Comparison of ENCODE assay signal across 8 cellular contexts in genomic region chr1:70353641-70354331, GRCh38. TPM values are rescaled to one million over a fixed set of nuclear protein-coding genes. Genes with fewer than 3 reads are reported as not detected.
DNase-seq lines count a peak whose midpoint lies in the region; ATAC-seq and TF ChIP-seq lines count a peak whose summit lies in the region.

No MANE protein-coding gene starts in this region.

- H3K4me1 ChIP-seq in Caco-2 (0 out of 2 replicates have a peak, but pooled peaks cover 8% of the 10 kb centered on the region), SK-N-SH (ENCODE audit: control insufficient read depth in 1 of 2, insufficient read depth in 2 of 2, low read depth in 1 of 2, low read length in 1 of 2) (peaks cover 3 to 8% of the 10 kb centered on the region in 2 experiments; a peak in 3 of 4 replicates), liver (ENCODE audit: control insufficient read depth in 4 of 4, insufficient read depth in 4 of 4, low read length in 3 of 4) (peaks cover 0 to 12% (median 8%) of the 10 kb centered on the region in 4 donors)

- DNase-seq in Caco-2 (no peak), SK-N-SH (no peak), caudate nucleus (lab: John Stamatoyannopoulos, UW) (peak in 34 of 61 donors; percentile 9 to 81 (median 53)), NCI-H446 treated with DMSO at 0.1 percent for 48 hours (lab: John Stamatoyannopoulos, UW) (no peak)
- peak; percentile 7 for DNase-seq in stimulated activated CD8-positive, alpha-beta memory T cell treated with anti-CD3 and anti-CD28 coated beads, Interleukin-4, amount 100 ng/mL, for 24 hours (ENCODE audit: low read depth)

- no peaks in the 10 kb centered on the region for H3K27me3 Mint-ChIP-seq in Caco-2 (ENCODE audit: insufficient read depth, unreplicated experiment)

- H3K9me3 ChIP-seq in Caco-2 = no peaks in the 10 kb centered on the region
- no peaks in the 10 kb centered on the region for H3K9me3 ChIP-seq in SK-N-SH
- H3K9me3 ChIP-seq in liver (ENCODE audit: control insufficient read depth in 4 of 4, low read length in 3 of 4) = no peaks in the 10 kb centered on the region

- peak overlapping the region; percentile 84 for H3K4me3 Mint-ChIP-seq in Caco-2 (ENCODE audit: unreplicated experiment)

- H3K27ac Mint-ChIP-seq in Caco-2 (ENCODE audit: unreplicated experiment) = peak overlapping the region; percentile 94

- H3K36me3 Mint-ChIP-seq in Caco-2 (ENCODE audit: insufficient read depth, unreplicated experiment) = peaks cover 11% of the 10 kb centered on the region

- H3K27me3 ChIP-seq in Caco-2 (replicated peaks; ENCODE audit: control insufficient read depth, insufficient read depth, low read length) = no peaks in the 10 kb centered on the region
- H3K27me3 ChIP-seq in SK-N-SH (ENCODE audit: insufficient read depth) = no peaks in the 10 kb centered on the region
- no peaks in the 10 kb centered on the region for H3K27me3 ChIP-seq in liver (ENCODE audit: control insufficient read depth in 4 of 4, insufficient read depth in 4 of 4, low read length in 3 of 4)

- peaks cover 13% of the 10 kb centered on the region for H3K4me1 Mint-ChIP-seq in Caco-2 (ENCODE audit: low read depth, unreplicated experiment)

- intact Hi-C loops in Caco-2 (cut with micrococcal nuclease; ENCODE audit: unreplicated experiment) = loop anchor here (1.0 to 5.0 kb wide), 2 partner anchors 58 to 131 kb away; partner anchors contain the start of genes CTH and SRSF11

- peaks cover 28% of the 10 kb centered on the region for H4K20me1 ChIP-seq in SK-N-SH (ENCODE audit: insufficient read depth)

- peak overlapping the region; percentile 92 for H3K4me2 ChIP-seq in SK-N-SH

- peak overlapping the region; percentile 94 for H3K27ac ChIP-seq in SK-N-SH (ENCODE audit: low read depth in 2 of 2, low read length in 1 of 2)
- peak overlapping the region; percentile 98 for H3K27ac ChIP-seq in caudate nucleus (ENCODE audit: low read depth, low read length)
- H3K27ac ChIP-seq in liver (ENCODE audit: low read depth in 1 of 2, low read length in 2 of 2) = peak overlapping the region; percentile 96 to 97

- H3K9me3 Mint-ChIP-seq in Caco-2 (ENCODE audit: unreplicated experiment) = no peaks in the 10 kb centered on the region

- H3K9me2 ChIP-seq in SK-N-SH = no peaks in the 10 kb centered on the region

- CTCF ChIA-PET in Caco-2 (lab: Charles Lee) (interaction anchor here (1.3 kb wide), 1 partner anchor 57 kb away, joined by 3 read pairs; no protein-coding TSS in a partner anchor), SK-N-SH (lab: Yijun Ruan, JAX) (interaction anchor here (0.7 to 1.5 kb wide), 3 partner anchors 26 to 45 kb away, joined by 3 to 5 read pairs (median 3); no protein-coding TSS in a partner anchor)

- H3K4me3 ChIP-seq in Caco-2 (ENCODE audit: low read depth, low read length) (peak overlapping the region; percentile 94), SK-N-SH (ENCODE audit: low read depth in 2 of 2, low read length in 1 of 2) (peak overlapping the region; percentile 80 to 91), liver (ENCODE audit: low read depth in 1 of 3, low read length in 3 of 3) (peak overlapping the region; percentile 72 to 98 (median 87))

- peaks cover 57% of the 10 kb centered on the region for H3K79me2 ChIP-seq in SK-N-SH (ENCODE audit: insufficient read depth)

- H3K9ac ChIP-seq in SK-N-SH = peak overlapping the region; percentile 97
- peak overlapping the region; percentile 91 to 96 for H3K9ac ChIP-seq in liver (ENCODE audit: low read depth in 1 of 2, low read length in 2 of 2)

- BruUV-seq in Caco-2 (replicated peaks; lab: Mats Ljungman, UMichigan) = no TSS peak

- H3K36me3 ChIP-seq in Caco-2 (ENCODE audit: control insufficient read depth, insufficient read depth, low read length) (no peaks in the 10 kb centered on the region), SK-N-SH (replicated peaks in 1 of 2; ENCODE audit: control insufficient read depth in 1 of 2, insufficient read depth in 2 of 2, low read length in 1 of 2) (peaks cover 0 to 8% of the 10 kb centered on the region in 2 experiments), liver (ENCODE audit: control insufficient read depth in 4 of 4, insufficient read depth in 3 of 4, low read depth in 1 of 4, low read length in 3 of 4) (peaks cover 0 to 2% (median 0%) of the 10 kb centered on the region in 4 donors)

- POLR2A ChIA-PET in Caco-2 (lab: Charles Lee) (interaction anchor here (0.6 to 3.5 kb wide), 6 partner anchors 8 to 200 kb away, joined by 3 to 36 read pairs (median 5); partner anchors contain the start of genes CTH and SRSF11), SK-N-SH (lab: Yijun Ruan, JAX) (interaction anchor here (1.0 to 1.9 kb wide), 7 partner anchors 14 to 149 kb away, joined by 3 to 27 read pairs (median 3); partner anchors contain the start of genes CTH, LRRC40 and SRSF11)

- TF ChIP-seq CTCF in Caco-2 (IDR thresholded peaks at IDR 0.05; ENCODE audit: insufficient read depth in 1 of 2, low read depth in 1 of 2, low read length in 1 of 2, severe bottlenecking in 1 of 2, unreplicated experiment in 1 of 2) = no peak
- TF ChIP-seq CTCF in SK-N-SH (IDR thresholded peaks at IDR 0.05) = no peak
- TF ChIP-seq CTCF in liver (IDR thresholded peaks at IDR 0.05; ENCODE audit: low read depth, low read length, missing input control) = no peak

- ATAC-seq in GM19372 (IDR thresholded peaks at IDR 0.05; ENCODE audit: low read depth, unreplicated experiment) (peak; percentile 29), HG03432 (IDR thresholded peaks at IDR 0.05; ENCODE audit: unreplicated experiment) (peak; percentile 32)

- no peaks in the 10 kb centered on the region for H3F3A ChIP-seq in SK-N-SH (replicated peaks; ENCODE audit: insufficient read depth)

- peak overlapping the region; percentile 60; the same call in 1 of the 2 replicates for H2AFZ ChIP-seq in SK-N-SH (ENCODE audit: low read depth)

- no peak for TF ChIP-seq RAD21 in SK-N-SH (IDR thresholded peaks at IDR 0.05; ENCODE audit: low read length)
- no peak for TF ChIP-seq RAD21 in liver (IDR thresholded peaks at IDR 0.05)

- WGBS in SK-N-SH (ENCODE audit: low lambda C conversion rate) = 3% methylated on average over 29 of the region's 34 CpGs
- under 1% methylated on average over 34 of the region's 34 CpGs for WGBS in liver

- TF ChIP-seq EP300 in SK-N-SH (IDR thresholded peaks at IDR 0.05; ENCODE audit: borderline replicate concordance in 1 of 2, low read depth in 1 of 2, low read length in 1 of 2) = no peak

TF ChIP-seq in SK-N-SH, 30 proteins besides CTCF, POLR2A, EP300 and RAD21 (continues in another document):
- no peak for TF ChIP-seq RXRA (IDR thresholded peaks at IDR 0.05; ENCODE audit: borderline replicate concordance, low read depth)
- TF ChIP-seq CHD2 (IDR thresholded peaks at IDR 0.05; ENCODE audit: low read length, partially characterized antibody) = no peak
- TF ChIP-seq TCF12 (IDR thresholded peaks at IDR 0.05) = no peak

TF ChIP-seq in liver, 16 proteins besides CTCF, POLR2A, EP300 and RAD21 (continues in another document):
- no peak for TF ChIP-seq MAX (IDR thresholded peaks at IDR 0.05)
- no peak for TF ChIP-seq YY1 (IDR thresholded peaks at IDR 0.05)
- no peak for TF ChIP-seq GABPA (IDR thresholded peaks at IDR 0.05 in 1 of 2, conservative IDR thresholded peaks at IDR 0.05 in 1 of 2)
- TF ChIP-seq FOXA2 (IDR thresholded peaks at IDR 0.05) = no peak
- TF ChIP-seq JUND (IDR thresholded peaks at IDR 0.05) = no peak
- no peak for TF ChIP-seq HNF4G (IDR thresholded peaks at IDR 0.05)
- TF ChIP-seq FOXA1 (IDR thresholded peaks at IDR 0.05) = no peak
- no peak for TF ChIP-seq EGR1 (IDR thresholded peaks at IDR 0.05; ENCODE audit: low read depth in 2 of 2)
- TF ChIP-seq HNF4A (conservative IDR thresholded peaks at IDR 0.05) = no peak
- TF ChIP-seq RXRA (IDR thresholded peaks at IDR 0.05) = no peak
- no peak for TF ChIP-seq SP1 (IDR thresholded peaks at IDR 0.05)
- TF ChIP-seq, protein P1, sequence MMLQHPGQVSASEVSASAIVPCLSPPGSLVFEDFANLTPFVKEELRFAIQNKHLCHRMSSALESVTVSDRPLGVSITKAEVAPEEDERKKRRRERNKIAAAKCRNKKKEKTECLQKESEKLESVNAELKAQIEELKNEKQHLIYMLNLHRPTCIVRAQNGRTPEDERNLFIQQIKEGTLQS (IDR thresholded peaks at IDR 0.05) = no peak
- no peak for TF ChIP-seq TAF1 (conservative IDR thresholded peaks at IDR 0.05)

RNA-seq across cellular contexts. Expression of gene ANKRD13C, which starts 0.7 kb away (rescaled TPM):
- total RNA-seq in Caco-2 (2022) (13.1 and 14.4 TPM in 2 replicates), liver (10 to 100 TPM; 11.6 to 14.1 TPM)
- polyA plus RNA-seq in SK-N-SH (2012; rRNA removed) (5.2 and 5.5 TPM in 2 replicates), liver (1 to 10 TPM; 3.3 to 4.9 TPM)
- 5.8 and 7.5 TPM in 2 replicates for polyA plus RNA-seq in SK-N-SH (2012; cell fraction: cytosol; rRNA removed)
- polyA plus RNA-seq in SK-N-SH (2012; cell fraction: nucleus; rRNA removed) = 5.3 and 5.9 TPM in 2 replicates

RNA-seq across cellular contexts. Expression of gene CTH, which starts 57.3 kb away (rescaled TPM):
- total RNA-seq in Caco-2 (2022) (11.1 and 14.0 TPM in 2 replicates), liver (10 to 100 TPM in 1 of 2 donors, 1 to 10 TPM in 1; 8.9 to 40.7 TPM)
- polyA plus RNA-seq in SK-N-SH (2012; rRNA removed) (3.9 and 4.2 TPM in 2 replicates), liver (10 to 100 TPM; 49.0 to 49.4 TPM)
- polyA plus RNA-seq in SK-N-SH (2012; cell fraction: cytosol; rRNA removed) = 3.9 and 4.1 TPM in 2 replicates
- polyA plus RNA-seq in SK-N-SH (2012; cell fraction: nucleus; rRNA removed) = 2.1 and 5.5 TPM in 2 replicates

Comparison
In these comparisons a context has a peak if more than half of its experiments do, and no peak if none do; other contexts are left out.
1. DNase-seq: peak in caudate nucleus (34 of 61) and stimulated activated CD8-positive, alpha-beta memory T cell treated with anti-CD3 and anti-CD28 coated beads, Interleukin-4, amount 100 ng/mL, for 24 hours (single experiment); none in Caco-2 (0 of 2), SK-N-SH (single experiment) and NCI-H446 treated with DMSO at 0.1 percent for 48 hours (single experiment).
2. Peak in every context shown above with its lines, with median percentiles within 50 percentile points of each other: H3K4me3 ChIP-seq and H3K27ac ChIP-seq.